8 cellular contexts compared by ENCODE assay signal in genomic region chr15:64152507-64153387, GRCh38. TPM values are rescaled to one million over a fixed set of nuclear protein-coding genes. Genes with fewer than 3 reads are reported as not detected.
DNase-seq lines count a peak whose midpoint lies in the region; ATAC-seq lines count a peak whose summit lies in the region.

No MANE protein-coding gene starts in this region.

- ATAC-seq in HG02588 (IDR thresholded peaks at IDR 0.05; ENCODE audit: unreplicated experiment) (peak; percentile 6), T-cell (replicated peaks in 1 of 4) (peak in 1 of 4 experiments; percentile 5), left ventricle myocardium superior (no peak)
- ATAC-seq in stimulated activated effector memory CD8-positive, alpha-beta T cell treated with anti-CD3 and anti-CD28 coated beads, Interleukin-12 subunit alpha, Interleukin-12 subunit beta, amount 100 ng/mL, for 72 hours, result no peak

- peaks cover 10% of the 10 kb centered on the region; the same call in 1 of the 2 replicates for H3K27me3 ChIP-seq in MG63

- CTCF ChIA-PET in activated naive CD4-positive, alpha-beta T cell treated with anti-CD3 and anti-CD28 coated beads, Interleukin-2, amount 10 ng/mL, durations not matched to agents 7 days and 5 days (lab: Charles Lee), result interaction anchor here (0.5 to 2.8 kb wide), 17 partner anchors 8 to 914 kb away, joined by 3 to 28 read pairs (median 5); partner anchors contain the start of genes CIAO2A and PPIB
- CTCF ChIA-PET in T-cell (lab: Charles Lee), result interaction anchor here (0.6 to 1.3 kb wide), 12 partner anchors 9 to 552 kb away, joined by 3 to 5 read pairs (median 3); partner anchors contain the start of genes SNX1 (in 1 of the 2) and TRIP4 (in 1 of the 2)

- no peaks in the 10 kb centered on the region for H3K9me3 Mint-ChIP-seq in activated naive CD4-positive, alpha-beta T cell treated with anti-CD3 and anti-CD28 coated beads, Interleukin-2, amount 10 ng/mL, durations not matched to agents 7 days and 5 days
- H3K9me3 Mint-ChIP-seq in T-cell, result no peaks in the 10 kb centered on the region
- H3K9me3 Mint-ChIP-seq in stimulated activated effector memory CD8-positive, alpha-beta T cell treated with anti-CD3 and anti-CD28 coated beads, Interleukin-12 subunit alpha, Interleukin-12 subunit beta, amount 100 ng/mL, for 72 hours, result no peaks in the 10 kb centered on the region

- H3K4me1 Mint-ChIP-seq in activated naive CD4-positive, alpha-beta T cell treated with anti-CD3 and anti-CD28 coated beads, Interleukin-2, amount 10 ng/mL, durations not matched to agents 7 days and 5 days, result peaks cover 38% of the 10 kb centered on the region
- peaks cover 28 to 37% (median 32%) of the 10 kb centered on the region in 3 donors for H3K4me1 Mint-ChIP-seq in T-cell
- H3K4me1 Mint-ChIP-seq in stimulated activated effector memory CD8-positive, alpha-beta T cell treated with anti-CD3 and anti-CD28 coated beads, Interleukin-12 subunit alpha, Interleukin-12 subunit beta, amount 100 ng/mL, for 72 hours, result peaks cover 44% of the 10 kb centered on the region

- no peak overlapping the region for H3K4me3 ChIP-seq in MG63

- H3K27me3 Mint-ChIP-seq in activated naive CD4-positive, alpha-beta T cell treated with anti-CD3 and anti-CD28 coated beads, Interleukin-2, amount 10 ng/mL, durations not matched to agents 7 days and 5 days, result peaks cover 42% of the 10 kb centered on the region
- peaks cover 7 to 14% of the 10 kb centered on the region in 2 donors for H3K27me3 Mint-ChIP-seq in T-cell

- H3K36me3 ChIP-seq in MG63, result peaks cover 36% of the 10 kb centered on the region

- peak; percentile 28 for DNase-seq in activated naive CD4-positive, alpha-beta T cell treated with anti-CD3 and anti-CD28 coated beads, Interleukin-2, amount 10 ng/mL, durations not matched to agents 7 days and 5 days
- no peak for DNase-seq in activated naive CD4-positive, alpha-beta T cell (lab: John Stamatoyannopoulos, UW)
- DNase-seq in T-cell, result peak in 3 of 34 experiments; percentile 8 to 23 (median 8)
- DNase-seq in left ventricle myocardium superior, result peak; percentile 57
- DNase-seq in stimulated activated effector memory CD8-positive, alpha-beta T cell treated with anti-CD3 and anti-CD28 coated beads, Interleukin-12 subunit alpha, Interleukin-12 subunit beta, amount 100 ng/mL, for 72 hours (ENCODE audit: low spot score in 2 of 2), result peak in 1 of 2 donors; percentile 61
- no peak for DNase-seq in NCI-H2107 (lab: John Stamatoyannopoulos, UW)
- no peak for DNase-seq in MG63

- intact Hi-C loops in left ventricle myocardium superior (cut with micrococcal nuclease), result loop anchor here (5.0 kb wide), 1 partner anchor 55 kb away; the partner anchor contains the start of gene SNX1

- no peaks in the 10 kb centered on the region for H3K9me3 ChIP-seq in MG63

- peaks cover 21% of the 10 kb centered on the region for H3K36me3 Mint-ChIP-seq in activated naive CD4-positive, alpha-beta T cell treated with anti-CD3 and anti-CD28 coated beads, Interleukin-2, amount 10 ng/mL, durations not matched to agents 7 days and 5 days
- peaks cover 18% of the 10 kb centered on the region for H3K36me3 Mint-ChIP-seq in T-cell
- H3K36me3 Mint-ChIP-seq in stimulated activated effector memory CD8-positive, alpha-beta T cell treated with anti-CD3 and anti-CD28 coated beads, Interleukin-12 subunit alpha, Interleukin-12 subunit beta, amount 100 ng/mL, for 72 hours, result peaks cover 54% of the 10 kb centered on the region

- H3K4me3 Mint-ChIP-seq in activated naive CD4-positive, alpha-beta T cell treated with anti-CD3 and anti-CD28 coated beads, Interleukin-2, amount 10 ng/mL, durations not matched to agents 7 days and 5 days, result peak overlapping the region; percentile 48
- H3K4me3 Mint-ChIP-seq in T-cell, result peak overlapping the region; percentile 49 to 79 (median 54)
- H3K4me3 Mint-ChIP-seq in stimulated activated effector memory CD8-positive, alpha-beta T cell treated with anti-CD3 and anti-CD28 coated beads, Interleukin-12 subunit alpha, Interleukin-12 subunit beta, amount 100 ng/mL, for 72 hours, result peak overlapping the region; percentile 71

- no peak overlapping the region for H3K27ac Mint-ChIP-seq in activated naive CD4-positive, alpha-beta T cell treated with anti-CD3 and anti-CD28 coated beads, Interleukin-2, amount 10 ng/mL, durations not matched to agents 7 days and 5 days
- no peak overlapping the region for H3K27ac Mint-ChIP-seq in T-cell
- H3K27ac Mint-ChIP-seq in stimulated activated effector memory CD8-positive, alpha-beta T cell treated with anti-CD3 and anti-CD28 coated beads, Interleukin-12 subunit alpha, Interleukin-12 subunit beta, amount 100 ng/mL, for 72 hours, result peak overlapping the region; percentile 58

- POLR2A ChIA-PET in T-cell (lab: Charles Lee), result no interaction called here

RNA-seq across cellular contexts. Expression of gene SNX22, which starts 1.2 kb away (rescaled TPM):
- total RNA-seq in T-cell (1 to 10 TPM in 3 of 5 donors, under 1 TPM in 2; 0.58 to 3.7 (median 1.4) TPM), left ventricle myocardium superior (5.6 TPM)
- total RNA-seq in MG63 (2014; rRNA removed; shearing (Covaris generic); ENCODE audit: low replicate concordance), result not detected in 2 replicates

RNA-seq across cellular contexts. Expression of gene PPIB, which starts 10.1 kb away (rescaled TPM):
- total RNA-seq in T-cell (100 to 1,000 TPM; 169 to 260 (median 217) TPM), left ventricle myocardium superior (106 TPM)
- 1,039 and 1,137 TPM in 2 replicates for total RNA-seq in MG63 (2014; rRNA removed; shearing (Covaris generic); ENCODE audit: low replicate concordance)

RNA-seq across cellular contexts. Expression of gene SNX1, which starts 57.0 kb away (rescaled TPM):
- total RNA-seq in T-cell (100 to 1,000 TPM in 4 of 5 donors, 10 to 100 TPM in 1; 98.8 to 168 (median 152) TPM), left ventricle myocardium superior (89.7 TPM)
- total RNA-seq in MG63 (2014; rRNA removed; shearing (Covaris generic); ENCODE audit: low replicate concordance), result 80.1 and 97.9 TPM in 2 replicates

RNA-seq across cellular contexts. Expression of gene CIAO2A, which starts 59.1 kb away (rescaled TPM):
- total RNA-seq in T-cell (10 to 100 TPM; 21.9 to 31.1 (median 25.9) TPM), left ventricle myocardium superior (72.2 TPM)
- total RNA-seq in MG63 (2014; rRNA removed; shearing (Covaris generic); ENCODE audit: low replicate concordance), result 176 and 187 TPM in 2 replicates

Comparison
In these comparisons a context has a peak if more than half of its experiments do, and no peak if none do; other contexts are left out.
1. DNase-seq: peak in activated naive CD4-positive, alpha-beta T cell treated with anti-CD3 and anti-CD28 coated beads, Interleukin-2, amount 10 ng/mL, durations not matched to agents 7 days and 5 days (single experiment) and left ventricle myocardium superior (single experiment); none in activated naive CD4-positive, alpha-beta T cell (0 of 4), NCI-H2107 (single experiment) and MG63 (single experiment).
2. Peak in every context shown above with its lines, with median percentiles within 50 percentile points of each other: H3K4me3 Mint-ChIP-seq.